Comparison of ENCODE assay signal across 8 cellular contexts in the genomic region with DNA sequence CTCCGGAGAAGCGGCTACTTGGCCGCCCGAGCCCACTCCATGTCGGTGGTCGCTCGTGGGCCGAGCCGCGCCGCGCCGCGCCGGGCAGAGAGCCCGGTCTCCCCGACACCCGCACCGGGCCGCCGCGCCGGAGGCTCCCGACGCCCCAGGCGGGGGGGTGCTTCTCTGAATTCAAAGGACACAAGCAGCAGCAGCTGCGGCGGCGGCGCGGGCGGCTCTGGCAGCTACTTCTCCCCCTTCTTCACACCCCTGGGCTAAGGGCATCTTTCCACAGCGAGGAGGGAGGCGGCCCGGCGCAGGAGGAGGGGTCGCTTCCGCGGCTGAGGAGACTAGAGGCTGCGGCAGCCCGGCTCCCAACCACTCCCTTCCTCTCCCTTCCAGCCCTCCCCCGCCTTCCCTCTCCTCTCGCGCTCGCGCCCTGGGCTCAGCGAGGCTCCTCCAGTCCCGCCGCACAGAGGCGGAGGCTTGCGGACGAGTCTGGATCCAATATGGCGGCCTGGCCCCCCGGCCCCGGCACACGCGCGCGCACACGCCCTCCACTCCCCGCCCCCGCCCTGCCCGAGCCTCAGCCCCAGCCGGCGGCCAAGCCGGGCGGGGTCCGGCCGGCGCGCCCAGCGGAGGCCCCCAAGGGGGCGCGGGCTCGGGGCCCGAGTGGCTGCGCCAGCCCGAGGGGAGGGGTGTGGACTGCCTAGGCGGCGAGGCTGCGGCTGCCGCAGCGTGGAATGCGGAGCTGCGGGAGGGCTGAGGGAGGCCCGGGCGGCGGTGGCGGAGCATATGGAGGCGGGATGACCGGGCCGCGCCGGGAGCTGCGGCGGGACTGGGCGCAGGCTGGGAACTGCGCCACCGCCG. TPM values are rescaled to one million over a fixed set of nuclear protein-coding genes. Genes with fewer than 3 reads are reported as not detected.
DNase-seq lines count a peak whose midpoint lies in the region; ATAC-seq, FAIRE-seq and TF ChIP-seq lines count a peak whose summit lies in the region.

A gene with protein sequence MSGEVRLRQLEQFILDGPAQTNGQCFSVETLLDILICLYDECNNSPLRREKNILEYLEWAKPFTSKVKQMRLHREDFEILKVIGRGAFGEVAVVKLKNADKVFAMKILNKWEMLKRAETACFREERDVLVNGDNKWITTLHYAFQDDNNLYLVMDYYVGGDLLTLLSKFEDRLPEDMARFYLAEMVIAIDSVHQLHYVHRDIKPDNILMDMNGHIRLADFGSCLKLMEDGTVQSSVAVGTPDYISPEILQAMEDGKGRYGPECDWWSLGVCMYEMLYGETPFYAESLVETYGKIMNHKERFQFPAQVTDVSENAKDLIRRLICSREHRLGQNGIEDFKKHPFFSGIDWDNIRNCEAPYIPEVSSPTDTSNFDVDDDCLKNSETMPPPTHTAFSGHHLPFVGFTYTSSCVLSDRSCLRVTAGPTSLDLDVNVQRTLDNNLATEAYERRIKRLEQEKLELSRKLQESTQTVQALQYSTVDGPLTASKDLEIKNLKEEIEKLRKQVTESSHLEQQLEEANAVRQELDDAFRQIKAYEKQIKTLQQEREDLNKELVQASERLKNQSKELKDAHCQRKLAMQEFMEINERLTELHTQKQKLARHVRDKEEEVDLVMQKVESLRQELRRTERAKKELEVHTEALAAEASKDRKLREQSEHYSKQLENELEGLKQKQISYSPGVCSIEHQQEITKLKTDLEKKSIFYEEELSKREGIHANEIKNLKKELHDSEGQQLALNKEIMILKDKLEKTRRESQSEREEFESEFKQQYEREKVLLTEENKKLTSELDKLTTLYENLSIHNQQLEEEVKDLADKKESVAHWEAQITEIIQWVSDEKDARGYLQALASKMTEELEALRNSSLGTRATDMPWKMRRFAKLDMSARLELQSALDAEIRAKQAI (N-terminal part only) (minus strand): TSS at position 490 of the 849 bp plus-strand sequence. CDS start 1,310 bp downstream, outside the sequence.

- H2AK5ac ChIP-seq in trophoblast cell (ENCODE audit: low read length) = no peak within 1 kb of the TSS

- H4K8ac ChIP-seq in trophoblast cell (ENCODE audit: low read depth, low read length) = peak within 1 kb of the TSS; percentile 94

- DNase-seq in A549 (ENCODE audit: low read depth in 1 of 2, low spot score in 1 of 2) (peak; percentile 81 to 90), SJSA1 (ENCODE audit: low read depth in 1 of 2, low spot score in 2 of 2) (peak; percentile 87 to 92), astrocyte (ENCODE audit: low read depth) (peak; percentile 80), left ventricle myocardium superior (peak; percentile 91), trophoblast cell (peak; percentile 80 to 84)

- H2BK5ac ChIP-seq in trophoblast cell (ENCODE audit: low read depth, low read length, poor library complexity) = peak within 1 kb of the TSS; percentile 87

- FAIRE-seq in A549 (lab: Jason Lieb, UNC) = no peak
- no peak for FAIRE-seq in astrocyte (lab: Jason Lieb, UNC)

- 0% methylated on average over 21 of the region's 100 CpGs for WGBS in A549 (ENCODE audit: missing lambda C conversion rate)
- no CpG with 5 or more reads among the region's 100 CpGs for WGBS in trophoblast cell (ENCODE audit: extremely low coverage, insufficient coverage, insufficient read length)

- peak within 1 kb of the TSS; percentile 94 for H3K14ac ChIP-seq in trophoblast cell (ENCODE audit: low read length)

- intact Hi-C loops in left ventricle myocardium superior (cut with micrococcal nuclease) = no loop called here

- peaks cover 2 to 10% (median 2%) of the 10 kb centered on the region in 3 donors for H3K4me1 Mint-ChIP-seq in IgD-negative memory B cell
- H3K4me1 Mint-ChIP-seq in astrocyte (ENCODE audit: low read depth, unreplicated experiment) = no peaks in the 10 kb centered on the region

- H3K9me3 Mint-ChIP-seq in IgD-negative memory B cell = peaks cover 0 to 8% (median 4%) of the 10 kb centered on the region in 3 donors
- peaks cover 2% of the 10 kb centered on the region for H3K9me3 Mint-ChIP-seq in astrocyte (ENCODE audit: unreplicated experiment)

- peak within 1 kb of the TSS; percentile 98 for H3K18ac ChIP-seq in trophoblast cell (ENCODE audit: low read length)

- no peak within 1 kb of the TSS for H3K23ac ChIP-seq in trophoblast cell (ENCODE audit: low read length)

- H3K4me3 ChIP-seq in A549 = peak within 1 kb of the TSS; percentile 84
- H3K4me3 ChIP-seq in SJSA1 = peak within 1 kb of the TSS; percentile 93
- peak within 1 kb of the TSS; percentile 86 for H3K4me3 ChIP-seq in astrocyte (ENCODE audit: insufficient read depth, low read depth, low read length)
- peak within 1 kb of the TSS; percentile 90 for H3K4me3 ChIP-seq in trophoblast cell (ENCODE audit: low read depth, low read length)

- peak within 1 kb of the TSS; percentile 56 for H2BK12ac ChIP-seq in trophoblast cell (ENCODE audit: low read length)

- POLR2A ChIA-PET in A549 (lab: Yijun Ruan, JAX) = interaction anchor here (0.6 to 1.3 kb wide), 6 partner anchors 19 to 150 kb away, joined by 3 to 14 read pairs (median 6); no protein-coding TSS in a partner anchor

- no peak within 1 kb of the TSS for H3K27ac Mint-ChIP-seq in IgD-negative memory B cell
- peak within 1 kb of the TSS; percentile 59 for H3K27ac Mint-ChIP-seq in astrocyte (ENCODE audit: unreplicated experiment)

- peaks cover 28% of the 10 kb centered on the region for H4K20me1 ChIP-seq in astrocyte (ENCODE audit: insufficient read depth, low read length)

- H2AFZ ChIP-seq in astrocyte (ENCODE audit: low read depth, low read length) (peak within 1 kb of the TSS; percentile 82), trophoblast cell (ENCODE audit: insufficient read depth, low read length, poor library complexity) (peak within 1 kb of the TSS; percentile 85)

- H3K27ac ChIP-seq in A549 (peak within 1 kb of the TSS; percentile 97 to 99), SJSA1 (peak within 1 kb of the TSS; percentile 88), astrocyte (ENCODE audit: low read depth, low read length) (peak within 1 kb of the TSS; percentile 80), trophoblast cell (ENCODE audit: low read depth, low read length) (peak within 1 kb of the TSS; percentile 91)

- H4K91ac ChIP-seq in trophoblast cell (ENCODE audit: low read depth, low read length) = peak within 1 kb of the TSS; percentile 95

- no peaks in the 10 kb centered on the region for H3K36me3 Mint-ChIP-seq in IgD-negative memory B cell
- no peaks in the 10 kb centered on the region for H3K36me3 Mint-ChIP-seq in astrocyte (ENCODE audit: low read depth, unreplicated experiment)

- peak within 1 kb of the TSS; percentile 76 for H2BK120ac ChIP-seq in trophoblast cell (ENCODE audit: insufficient read depth, low read length, poor library complexity)

- no peak; a peak in 1 of 5 replicates for TF ChIP-seq RAD21 in A549 (conservative IDR thresholded peaks at IDR 0.05 in 1 of 2, IDR thresholded peaks at IDR 0.05 in 1 of 2)

- H3K79me2 ChIP-seq in astrocyte (ENCODE audit: insufficient read depth, low read length) (peaks cover 44% of the 10 kb centered on the region), trophoblast cell (ENCODE audit: control insufficient read depth, insufficient read depth, low read length, poor library complexity) (peaks cover 8% of the 10 kb centered on the region)

- peaks cover 14% of the 10 kb centered on the region; the same call in 1 of the 3 replicates for H3K4me1 ChIP-seq in A549
- 0 out of 2 replicates have a peak, but pooled peaks cover 4% of the 10 kb centered on the region for H3K4me1 ChIP-seq in SJSA1 (replicated peaks)
- H3K4me1 ChIP-seq in astrocyte (ENCODE audit: insufficient read depth, low read length) = no peaks in the 10 kb centered on the region
- no peaks in the 10 kb centered on the region for H3K4me1 ChIP-seq in trophoblast cell (ENCODE audit: control insufficient read depth in 1 of 2, insufficient read depth in 2 of 2, low read length in 2 of 2)

- TF ChIP-seq POLR2A in A549 (IDR thresholded peaks at IDR 0.05; ENCODE audit: low read length) = peak; percentile 48

- peaks cover 39% of the 10 kb centered on the region for H3K27me3 Mint-ChIP-seq in IgD-negative memory B cell
- no peaks in the 10 kb centered on the region for H3K27me3 Mint-ChIP-seq in astrocyte (ENCODE audit: low read depth, unreplicated experiment)

- peak within 1 kb of the TSS; percentile 65 for H3K4ac ChIP-seq in trophoblast cell (ENCODE audit: low read depth, low read length)

- TF ChIP-seq EP300 in A549 (IDR thresholded peaks at IDR 0.05) = no peak; a peak in 1 of 5 replicates

- H3K9me3 ChIP-seq in A549 (no peaks in the 10 kb centered on the region), SJSA1 (replicated peaks) (no peaks in the 10 kb centered on the region), astrocyte (ENCODE audit: insufficient read depth, low read depth, low read length) (no peaks in the 10 kb centered on the region), trophoblast cell (ENCODE audit: insufficient read depth, low read depth, low read length) (peaks cover 2% of the 10 kb centered on the region)

- H3K4me2 ChIP-seq in A549 (peak within 1 kb of the TSS; percentile 86), astrocyte (ENCODE audit: low read length) (peak within 1 kb of the TSS; percentile 89), trophoblast cell (ENCODE audit: low read length) (peak within 1 kb of the TSS; percentile 67)

- no peaks in the 10 kb centered on the region for H3K27me3 ChIP-seq in SJSA1 (replicated peaks)
- no peaks in the 10 kb centered on the region for H3K27me3 ChIP-seq in astrocyte (ENCODE audit: insufficient read depth, low read length)
- H3K27me3 ChIP-seq in trophoblast cell (ENCODE audit: insufficient read depth, low read length) = no peaks in the 10 kb centered on the region

- H3K9ac ChIP-seq in astrocyte (ENCODE audit: low read length) (peak within 1 kb of the TSS; percentile 86), trophoblast cell (ENCODE audit: low read length) (peak within 1 kb of the TSS; percentile 78)

- H3K36me3 ChIP-seq in SJSA1 = peaks cover 6% of the 10 kb centered on the region
- no peaks in the 10 kb centered on the region for H3K36me3 ChIP-seq in astrocyte (ENCODE audit: insufficient read depth, low read length)
- H3K36me3 ChIP-seq in trophoblast cell (ENCODE audit: control insufficient read depth in 1 of 2, insufficient read depth in 2 of 2, low read length in 2 of 2) = no peaks in the 10 kb centered on the region

- TF ChIP-seq CTCF in A549 (IDR thresholded peaks at IDR 0.05) (no peak), astrocyte (IDR thresholded peaks at IDR 0.05; ENCODE audit: insufficient read depth, low read depth, low read length) (no peak)

- peaks cover 14% of the 10 kb centered on the region for H3K79me1 ChIP-seq in trophoblast cell (ENCODE audit: low read length)

- H4K12ac ChIP-seq in trophoblast cell (ENCODE audit: low read depth, low read length) = peak within 1 kb of the TSS; percentile 71

- H3K4me3 Mint-ChIP-seq in IgD-negative memory B cell (peak within 1 kb of the TSS; percentile 76 to 88 (median 82)), astrocyte (ENCODE audit: unreplicated experiment) (peak within 1 kb of the TSS; percentile 94)

- ATAC-seq in A549 (peak; percentile 91 to 92), GM18909 (IDR thresholded peaks at IDR 0.05; ENCODE audit: poor library complexity, unreplicated experiment) (peak; percentile 50), left ventricle myocardium superior (peak; percentile 92), GM21447 (IDR thresholded peaks at IDR 0.05; ENCODE audit: unreplicated experiment) (no peak)

- CTCF ChIA-PET in A549 (lab: Yijun Ruan, JAX) = interaction anchor here (0.8 to 2.4 kb wide), 5 partner anchors 11 to 117 kb away, joined by 3 to 7 read pairs (median 4); no protein-coding TSS in a partner anchor

RNA-seq across cellular contexts. Expression of the gene that starts here (rescaled TPM):
- polyA plus RNA-seq in A549 (2011; rRNA removed) = 25.9 and 28.4 TPM in 2 replicates
- 4.3 and 5.5 TPM in 2 replicates for polyA plus RNA-seq in A549 (2012; cell fraction: cytosol; rRNA removed)
- 6.7 and 9.7 TPM in 2 replicates for polyA plus RNA-seq in A549 (2012; cell fraction: nucleus; rRNA removed)
- polyA plus RNA-seq in A549 (2017; fragmentation: RNase III; extraction: RNeasy Plus Mini Kit Qiagen cat#74134 plus additional on column Dnase treatment) = 11.4 to 12.6 TPM (median 12.5 TPM) in 3 replicates
- polyA minus RNA-seq in A549 (2011; rRNA and poly(A)+ RNA removed) = 38.6 and 39.3 TPM in 2 replicates
- polyA plus RNA-seq in IgD-negative memory B cell = not detected
- total RNA-seq in SJSA1 (2014; rRNA removed; shearing (Covaris generic)) = 46.4 and 52.8 TPM in 2 replicates
- total RNA-seq in astrocyte = 31.2 and 34.5 TPM in 2 replicates
- total RNA-seq in left ventricle myocardium superior = 37.4 TPM
- 7.8 and 8.2 TPM in 2 replicates for polyA plus RNA-seq in trophoblast cell (2013)
